Comparison of ENCODE assay signal across 1 cellular context in the genomic region with DNA sequence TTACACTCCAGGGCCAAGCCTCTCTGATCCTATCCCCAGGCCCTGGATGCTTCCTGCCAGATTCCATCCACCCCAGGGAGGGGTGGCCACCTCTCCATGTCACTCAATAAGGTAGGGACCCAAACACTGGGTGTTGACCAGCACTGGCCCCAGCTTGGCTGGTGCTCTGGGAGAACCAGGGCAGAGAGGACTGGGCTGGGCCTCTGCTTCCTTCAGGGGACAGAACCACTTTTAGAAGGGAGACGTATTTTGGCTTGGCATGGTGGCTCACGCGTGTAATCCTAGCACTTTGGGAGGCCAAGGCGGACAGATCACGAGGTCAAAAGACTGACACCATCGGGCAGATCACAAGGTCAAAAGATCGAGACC.
TF ChIP-seq lines count a peak whose summit lies in the region.

No MANE protein-coding gene starts in this region.

TF ChIP-seq in GM12891, 5 proteins besides CTCF, POLR2A, EP300 and RAD21:
- TF ChIP-seq POLR2AphosphoS5 (IDR thresholded peaks at IDR 0.05; ENCODE audit: low read depth, low read length) (no peak), TAF1 (IDR thresholded peaks at IDR 0.05; ENCODE audit: low read depth, low read length) (no peak), PAX5 (IDR thresholded peaks at IDR 0.05; ENCODE audit: insufficient read depth, low read length, severe bottlenecking) (no peak), SPI1 (IDR thresholded peaks at IDR 0.05; ENCODE audit: low read depth, low read length) (no peak), POU2F2 (IDR thresholded peaks at IDR 0.05; ENCODE audit: low read depth, low read length) (no peak)
